ENCODE assay signal across 9 cellular contexts in genomic region chr10:22250897-22251605, GRCh38. TPM values are rescaled to one million over a fixed set of nuclear protein-coding genes. Genes with fewer than 3 reads are reported as not detected.
DNase-seq lines count a peak whose midpoint lies in the region; ATAC-seq and TF ChIP-seq lines count a peak whose summit lies in the region.
"Had no signal": no experiment of that assay in that cellular context is flagged by ENCODE, and none has a peak within 500 bp of the region (broad histone marks: within the 10 kb centered on the region; RNA-seq: fewer than 3 reads in every experiment).

No MANE protein-coding gene starts in this region.

- no peaks in the 10 kb centered on the region for H3K36me3 ChIP-seq in NT2/D1 (ENCODE audit: insufficient read depth, insufficient read length, low read length)

- H3K27me3 ChIP-seq in NT2/D1 (ENCODE audit: insufficient read depth, insufficient read length): peaks cover 59% of the 10 kb centered on the region

- TF ChIP-seq CTCF in GM12865 (IDR thresholded peaks at IDR 0.05; ENCODE audit: insufficient read depth, low read depth, low read length, missing control alignments): no peak

- H3K4me1 ChIP-seq in NT2/D1 (ENCODE audit: insufficient read depth, insufficient read length): no peaks in the 10 kb centered on the region

- H3K9ac ChIP-seq in NT2/D1 (ENCODE audit: insufficient read length, low read depth): peak overlapping the region; percentile 58

- peak overlapping the region; percentile 97 for H3K27ac ChIP-seq in cingulate gyrus (ENCODE audit: low read depth, low read length)

- no peaks in the 10 kb centered on the region for H3K9me3 ChIP-seq in NT2/D1 (ENCODE audit: insufficient read depth, low read length)

- no peak for ATAC-seq in GM18861 (IDR thresholded peaks at IDR 0.05; ENCODE audit: unreplicated experiment)

- DNase-seq in GM12865 (ENCODE audit: low read depth): peak; percentile 16
- no peak for DNase-seq in NT2/D1 (ENCODE audit: low read depth, low spot score)
- peak; percentile 24 for DNase-seq in myocyte (ENCODE audit: low read depth)
- no peak for DNase-seq in effector CD4-positive, alpha-beta T cell
- DNase-seq in NCI-H82 treated with DMSO at 0.1 percent for 48 hours (lab: John Stamatoyannopoulos, UW; ENCODE audit: unreplicated experiment): no peak
- DNase-seq in NCI-H2107 (lab: John Stamatoyannopoulos, UW): no peak

- H3K4me3 ChIP-seq in GM12865 (ENCODE audit: low read depth, low read length): peak overlapping the region; percentile 97
- peak overlapping the region; percentile 45 for H3K4me3 ChIP-seq in NT2/D1 (ENCODE audit: insufficient read length, low read depth)

RNA-seq across cellular contexts. Expression of gene EBLN1, which starts 33.2 kb away (rescaled TPM):
- total RNA-seq in myocyte: not detected in 2 replicates
- not detected for polyA plus RNA-seq in myocyte (2012)
- total RNA-seq: T-helper 1 cell treated with Interleukin-12 subunit alpha and Interleukin-12 subunit beta and Interleukin-4 antibody, amounts not matched to agents 30 ng/mL and 1 ng/mL, for 36 hours had no signal

Comparison
In these comparisons a context has a peak if more than half of its experiments do, and no peak if none do; other contexts are left out.
1. DNase-seq: peak in GM12865 (single experiment) and myocyte (single experiment); none in NT2/D1 (single experiment), effector CD4-positive, alpha-beta T cell (single experiment), NCI-H82 treated with DMSO at 0.1 percent for 48 hours (single experiment) and NCI-H2107 (single experiment).